ENCODE assay signal across 1 cellular context in genomic region chr18:58671122-58671940, GRCh38.
TF ChIP-seq lines count a peak whose summit lies in the region.

Gene MALT1, plus strand, starts transcription at chr18:58671465. Its CDS starts 179 bp downstream, at chr18:58671644.

TF ChIP-seq in GM12878, 131 proteins besides CTCF, POLR2A, EP300 and RAD21 (continued from another document and continues in another):
- TF ChIP-seq CHD1 (IDR thresholded peaks at IDR 0.05; ENCODE audit: low read depth, low read length) (no peak), IRF5 (IDR thresholded peaks at IDR 0.05; ENCODE audit: borderline replicate concordance) (peak; percentile 28; the same call in 1 of the 2 replicates), BCL3 (IDR thresholded peaks at IDR 0.05; ENCODE audit: borderline replicate concordance, insufficient read depth, low read depth, low read length, poor library complexity, severe bottlenecking) (peak; percentile 31), RELB (IDR thresholded peaks at IDR 0.05; ENCODE audit: low read depth) (peak; percentile 65; the same call in 1 of the 2 replicates), JUNB (IDR thresholded peaks at IDR 0.05) (no peak; the same call in 1 of the 2 replicates), ASH2L (IDR thresholded peaks at IDR 0.05; ENCODE audit: borderline replicate concordance, low read depth) (no peak), CREM (IDR thresholded peaks at IDR 0.05; ENCODE audit: low read depth) (no peak; the same call in 1 of the 2 replicates), SMARCA5 (IDR thresholded peaks at IDR 0.05) (peak; percentile 75; the same call in 1 of the 2 replicates), PAX8 (IDR thresholded peaks at IDR 0.05) (no peak), SMAD1 (IDR thresholded peaks at IDR 0.05; ENCODE audit: low read depth, partially characterized antibody) (no peak), ZBED1 (IDR thresholded peaks at IDR 0.05; ENCODE audit: borderline replicate concordance) (no peak), HDAC6 (IDR thresholded peaks at IDR 0.05; ENCODE audit: unreplicated experiment) (peak; percentile 72), ESRRA (IDR thresholded peaks at IDR 0.05; ENCODE audit: low read length) (no peak), RB1 (IDR thresholded peaks at IDR 0.05; ENCODE audit: borderline replicate concordance) (peak; percentile 81), NFXL1 (IDR thresholded peaks at IDR 0.05; ENCODE audit: borderline replicate concordance) (no peak), BCLAF1 (IDR thresholded peaks at IDR 0.05) (0 out of 2 replicates have a peak, but pooled peaks have one; percentile 49), NR2C2 (IDR thresholded peaks at IDR 0.05; ENCODE audit: borderline replicate concordance, control insufficient read depth, insufficient read length, low read depth) (no peak), NR2F1 (conservative IDR thresholded peaks at IDR 0.05) (peak; percentile 79), ZNF592 (IDR thresholded peaks at IDR 0.05) (peak; percentile 75), NKRF (conservative IDR thresholded peaks at IDR 0.05) (peak; percentile 98), FOS (IDR thresholded peaks at IDR 0.05; ENCODE audit: borderline replicate concordance, extremely low read depth, insufficient read length) (no peak), SPI1 (IDR thresholded peaks at IDR 0.05; ENCODE audit: borderline replicate concordance, insufficient read depth, low read depth, low read length) (no peak), CHD2 (IDR thresholded peaks at IDR 0.05; ENCODE audit: borderline replicate concordance, low read depth, low read length) (no peak), USF2 (IDR thresholded peaks at IDR 0.05; ENCODE audit: borderline replicate concordance, low read depth, low read length) (no peak), ZNF687 (IDR thresholded peaks at IDR 0.05) (peak; percentile 80), MAX (IDR thresholded peaks at IDR 0.05; ENCODE audit: low read depth, low read length) (peak; percentile 59; the same call in 1 of the 2 replicates), MLLT1 (IDR thresholded peaks at IDR 0.05) (no peak), ZSCAN29 (IDR thresholded peaks at IDR 0.05) (0 out of 2 replicates have a peak, but pooled peaks have one; percentile 20), MXI1 (IDR thresholded peaks at IDR 0.05; ENCODE audit: low read depth, low read length) (0 out of 2 replicates have a peak, but pooled peaks have one; percentile 64), HDGF (IDR thresholded peaks at IDR 0.05) (no peak), YY1 (IDR thresholded peaks at IDR 0.05; ENCODE audit: low read depth, low read length) (peak; percentile 24; the same call in 1 of the 2 replicates), ZNF274 (IDR thresholded peaks at IDR 0.05; ENCODE audit: insufficient read depth, insufficient read length) (no peak), FOXK2 (IDR thresholded peaks at IDR 0.05) (no peak), CBFB (IDR thresholded peaks at IDR 0.05; ENCODE audit: low read depth) (no peak; the same call in 1 of the 2 replicates), LARP7 (IDR thresholded peaks at IDR 0.05) (peak; percentile 97), RELA (IDR thresholded peaks at IDR 0.05; ENCODE audit: borderline replicate concordance, partially characterized antibody) (peak; percentile 40)
